ENCODE assay signal across 17 cellular contexts in genomic region chr12:51848843-51849735, GRCh38. TPM values are rescaled to one million over a fixed set of nuclear protein-coding genes. Genes with fewer than 3 reads are reported as not detected.
A peak's percentile ranks its signal among the peaks of the same experiment; 100 is the strongest.
DNase-seq lines count a peak whose midpoint lies in the region; ATAC-seq, FAIRE-seq and TF ChIP-seq lines count a peak whose summit lies in the region.
"Had no signal": no experiment of that assay in that cellular context is flagged by ENCODE, and none has a peak within 500 bp of the region (broad histone marks: within the 10 kb centered on the region; RNA-seq: fewer than 3 reads in every experiment).

No MANE protein-coding gene starts in this region.

- no peaks in the 10 kb centered on the region for H3K9me1 ChIP-seq in endothelial cell of umbilical vein (replicated peaks; ENCODE audit: control insufficient read depth, extremely low read depth, insufficient read depth, low read length)

- H3K4me1 ChIP-seq in endothelial cell of umbilical vein (ENCODE audit: control insufficient read depth, extremely low read depth, insufficient read depth, low read length) (peaks cover 9% of the 10 kb centered on the region), mesodermal cell (ENCODE audit: control insufficient read depth, insufficient read depth, low read length, poor library complexity, severe bottlenecking) (peaks cover 11% of the 10 kb centered on the region), upper lobe of left lung (peaks cover 33 to 56% (median 39%) of the 10 kb centered on the region in 4 donors)

- H4K20me1 ChIP-seq in endothelial cell of umbilical vein (replicated peaks; ENCODE audit: control insufficient read depth, extremely low read depth, insufficient read depth, low read length), result no peaks in the 10 kb centered on the region

- no TSS peak for BruUV-seq in endothelial cell of umbilical vein (replicated peaks; lab: Mats Ljungman, UMichigan)

- POLR2A ChIA-PET in endothelial cell of umbilical vein (lab: Charles Lee), result no interaction called here

- TF ChIP-seq CTCF in endothelial cell of umbilical vein (IDR thresholded peaks at IDR 0.05; ENCODE audit: extremely low read depth in 1 of 2, insufficient read depth in 1 of 2, low read depth in 1 of 2, low read length in 2 of 2), result no peak
- TF ChIP-seq CTCF in upper lobe of left lung (IDR thresholded peaks at IDR 0.05), result peak in 4 of 6 experiments; percentile 10 to 20 (median 18)
- TF ChIP-seq CTCF in dorsolateral prefrontal cortex (IDR thresholded peaks at IDR 0.05 in 54 of 56, conservative IDR thresholded peaks at IDR 0.05 in 2 of 56; ENCODE audit: low read depth in 1 of 56, partially characterized antibody in 56 of 56), result no peak

- TF ChIP-seq POLR2A in endothelial cell of umbilical vein (IDR thresholded peaks at IDR 0.05; ENCODE audit: low read depth, low read length), result no peak
- no peak for TF ChIP-seq POLR2A in upper lobe of left lung (IDR thresholded peaks at IDR 0.05)

- no peak overlapping the region for H2AFZ ChIP-seq in endothelial cell of umbilical vein (ENCODE audit: low read depth, low read length)
- H2AFZ ChIP-seq: PC-9 had no signal

- H3K4me3 ChIP-seq in endothelial cell of umbilical vein (replicated peaks in 1 of 3; ENCODE audit: insufficient read depth in 1 of 3, low read depth in 1 of 3, low read length in 3 of 3) (peak overlapping the region in 1 of 3 experiments; percentile 84), mesodermal cell (ENCODE audit: extremely low read depth, insufficient read depth, low read length, poor library complexity, severe bottlenecking) (peak overlapping the region; percentile 38), upper lobe of left lung (peak overlapping the region in 3 of 4 donors; percentile 41 to 63 (median 57)), dorsolateral prefrontal cortex (peak overlapping the region in 25 of 59 donors; percentile 41 to 79 (median 68))
- H3K4me3 ChIP-seq: PC-9 had no signal

- FAIRE-seq in endothelial cell of umbilical vein (lab: Jason Lieb, UNC), result no peak
- FAIRE-seq: A204.1, G401.6 had no signal

- H3K27ac ChIP-seq in endothelial cell of umbilical vein (ENCODE audit: insufficient read depth, low read depth, low read length), result no peak overlapping the region
- peak overlapping the region; percentile 45 for H3K27ac ChIP-seq in mesodermal cell (ENCODE audit: low read depth, low read length, severe bottlenecking)
- peak overlapping the region; percentile 66 to 85 (median 75) for H3K27ac ChIP-seq in upper lobe of left lung
- H3K27ac ChIP-seq in dorsolateral prefrontal cortex, result peak overlapping the region in 7 of 59 donors; percentile 3 to 76 (median 35)
- H3K27ac ChIP-seq: PC-9 had no signal

- H3K9ac ChIP-seq in endothelial cell of umbilical vein (replicated peaks; ENCODE audit: extremely low read depth, insufficient read depth, low read length), result no peak overlapping the region

- TF ChIP-seq EP300 in upper lobe of left lung (IDR thresholded peaks at IDR 0.05), result no peak

- DNase-seq in NCI-H748 (lab: John Stamatoyannopoulos, UW; ENCODE audit: unreplicated experiment) (peak; percentile 33), NCI-H748 treated with DMSO at 0.1 percent for 48 hours (lab: John Stamatoyannopoulos, UW) (no peak), endothelial cell of umbilical vein (ENCODE audit: low read depth, low spot score) (peak; percentile 20), upper lobe of left lung (peak in 1 of 2 donors; percentile 78), dorsolateral prefrontal cortex (no peak), NCI-H526 treated with DMSO at 0.1 percent for 48 hours (lab: John Stamatoyannopoulos, UW) (no peak)
- DNase-seq: activated T-cell treated with anti-CD3 and anti-CD28 coated beads, Interleukin-2, amount 50 U/mL, for 1 hour; HCEC 1CT; head of caudate nucleus; NCI-H1105; occipital lobe; PC-9 had no signal

- WGBS in mesodermal cell (ENCODE audit: insufficient coverage in 2 of 2), 2 experiments, result 10 to 13% methylated on average over 22 to 23 of the region's 57 CpGs
- 37 to 63% methylated on average over 11 to 35 of the region's 57 CpGs for WGBS in upper lobe of left lung, 2 donors

- intact Hi-C loops in endothelial cell of umbilical vein (cut with micrococcal nuclease), result no loop called here
- intact Hi-C loops in dorsolateral prefrontal cortex (cut with DNase I), result no loop called here

- CTCF ChIA-PET in endothelial cell of umbilical vein (lab: Charles Lee), result interaction anchor here (1.1 to 4.7 kb wide), 3 partner anchors 17 to 132 kb away, joined by 3 to 34 read pairs (median 4); no protein-coding TSS in a partner anchor

- peaks cover 0 to 4% of the 10 kb centered on the region in 2 experiments for H3K27me3 ChIP-seq in endothelial cell of umbilical vein (ENCODE audit: control insufficient read depth in 2 of 2, insufficient read depth in 2 of 2, low read length in 2 of 2)
- H3K27me3 ChIP-seq in upper lobe of left lung, result peaks cover 0 to 36% (median 24%) of the 10 kb centered on the region in 4 donors
- H3K27me3 ChIP-seq in dorsolateral prefrontal cortex, result peaks cover 0 to 44% (median 24%) of the 10 kb centered on the region in 45 donors

- H3K9me3 ChIP-seq in endothelial cell of umbilical vein (replicated peaks; ENCODE audit: control insufficient read depth, insufficient read depth, low read length) (no peaks in the 10 kb centered on the region), mesodermal cell (ENCODE audit: control insufficient read depth, low read length) (no peaks in the 10 kb centered on the region), upper lobe of left lung (no peaks in the 10 kb centered on the region)

- dilution Hi-C loops in endothelial cell of umbilical vein (cut with MboI; ENCODE audit: extremely low pct_ligation_motif_present, low sequenced_read_pairs), result no loop called here

- no peak overlapping the region for H3K4me2 ChIP-seq in endothelial cell of umbilical vein (ENCODE audit: insufficient read depth, low read length)
- H3K4me2 ChIP-seq: PC-9 had no signal

- no peaks in the 10 kb centered on the region for H3K79me2 ChIP-seq in endothelial cell of umbilical vein (ENCODE audit: control insufficient read depth, insufficient read depth, low read length)

- H3K36me3 ChIP-seq in endothelial cell of umbilical vein (ENCODE audit: control insufficient read depth in 2 of 2, extremely low read depth in 1 of 2, insufficient read depth in 2 of 2, low read length in 2 of 2) (no peaks in the 10 kb centered on the region), mesodermal cell (ENCODE audit: control insufficient read depth, insufficient read depth, low read length) (peaks cover 21% of the 10 kb centered on the region), upper lobe of left lung (no peaks in the 10 kb centered on the region)

- no peak for ATAC-seq in upper lobe of left lung (ENCODE audit: low FRiP score in 2 of 2)
- ATAC-seq in GM18517 (IDR thresholded peaks at IDR 0.05; ENCODE audit: unreplicated experiment), result no peak

TF ChIP-seq in endothelial cell of umbilical vein, 7 proteins besides CTCF, POLR2A, EP300 and RAD21 (continues in another document):
- no peak for TF ChIP-seq MAX (IDR thresholded peaks at IDR 0.05; ENCODE audit: insufficient read depth, insufficient read length)
- no peak for TF ChIP-seq MYC (IDR thresholded peaks at IDR 0.05; ENCODE audit: low read depth, low read length)
- TF ChIP-seq FOS (IDR thresholded peaks at IDR 0.05; ENCODE audit: borderline replicate concordance, insufficient read depth, low read length), result no peak

RNA-seq across cellular contexts. Expression of gene FIGNL2, which starts 0.6 kb away (rescaled TPM):
- 2.4 and 2.5 TPM in 2 replicates for total RNA-seq in endothelial cell of umbilical vein
- polyA plus RNA-seq in endothelial cell of umbilical vein, result 1.4 and 1.5 TPM in 2 replicates
- 0.50 and 0.54 TPM in 2 replicates for polyA plus RNA-seq in endothelial cell of umbilical vein (2011; cell fraction: cytosol; rRNA removed)
- polyA plus RNA-seq in endothelial cell of umbilical vein (2011; cell fraction: nucleus; rRNA removed), result 3.3 TPM in 2 replicates
- 0.48 and 0.49 TPM in 2 replicates for polyA plus RNA-seq in endothelial cell of umbilical vein (2012)
- 4.6 and 5.1 TPM in 2 replicates for polyA minus RNA-seq in endothelial cell of umbilical vein
- polyA minus RNA-seq in endothelial cell of umbilical vein (2011; cell fraction: cytosol; rRNA and poly(A)+ RNA removed), result not detected
- polyA minus RNA-seq in endothelial cell of umbilical vein (2011; cell fraction: nucleus; rRNA and poly(A)+ RNA removed), result 2.5 and 3.5 TPM in 2 replicates
- 25.1 TPM for polyA plus RNA-seq in mesodermal cell (2013, experiment 1 of 2)
- polyA plus RNA-seq in mesodermal cell (2013, experiment 2 of 2), result 23.3 TPM
- total RNA-seq in upper lobe of left lung, result 1 to 10 TPM in 2 of 6 donors, under 1 TPM in 3, not detected in 1; 0.22 to 1.5 (median 0.39) TPM
- total RNA-seq in dorsolateral prefrontal cortex, result 1 to 10 TPM in 119 of 120 experiments, under 1 TPM in 1; 0.93 to 4.3 (median 2.1) TPM
- total RNA-seq: PC-9 had no signal

RNA-seq across cellular contexts. Expression of gene ANKRD33, which starts 38.8 kb away (rescaled TPM):
- 0.95 and 1.2 TPM in 2 replicates for total RNA-seq in endothelial cell of umbilical vein
- polyA plus RNA-seq in endothelial cell of umbilical vein, result 0.80 and 0.92 TPM in 2 replicates
- 0.25 and 0.34 TPM in 2 replicates for polyA plus RNA-seq in endothelial cell of umbilical vein (2011; cell fraction: cytosol; rRNA removed)
- 2.9 and 3.2 TPM in 2 replicates for polyA plus RNA-seq in endothelial cell of umbilical vein (2011; cell fraction: nucleus; rRNA removed)
- 0.60 and 0.86 TPM in 2 replicates for polyA plus RNA-seq in endothelial cell of umbilical vein (2012)
- 0.36 and 0.61 TPM in 2 replicates for polyA minus RNA-seq in endothelial cell of umbilical vein
- polyA minus RNA-seq in endothelial cell of umbilical vein (2011; cell fraction: cytosol; rRNA and poly(A)+ RNA removed), result not detected
- 0.58 and 0.87 TPM in 2 replicates for polyA minus RNA-seq in endothelial cell of umbilical vein (2011; cell fraction: nucleus; rRNA and poly(A)+ RNA removed)
- 0.33 TPM for polyA plus RNA-seq in mesodermal cell (2013, experiment 1 of 2)
- polyA plus RNA-seq in mesodermal cell (2013, experiment 2 of 2), result 0.86 TPM
- total RNA-seq in upper lobe of left lung, result not detected
- total RNA-seq in dorsolateral prefrontal cortex, result 1 to 10 TPM in 2 of 120 experiments, under 1 TPM in 30, not detected in 88; 0.17 to 1.7 (median 0.37) TPM
- total RNA-seq: chondrocyte, occipital lobe, PC-9 had no signal

RNA-seq across cellular contexts. Expression of gene ACVRL1, which starts 58.2 kb away (rescaled TPM):
- total RNA-seq in endothelial cell of umbilical vein (404 and 427 TPM in 2 replicates), upper lobe of left lung (100 to 1,000 TPM in 4 of 6 donors, 10 to 100 TPM in 2; 62.9 to 265 (median 180) TPM), dorsolateral prefrontal cortex (10 to 100 TPM in 111 of 120 experiments, 1 to 10 TPM in 9; 5.8 to 41.3 (median 17.1) TPM)
- 355 and 403 TPM in 2 replicates for polyA plus RNA-seq in endothelial cell of umbilical vein
- 270 and 301 TPM in 2 replicates for polyA plus RNA-seq in endothelial cell of umbilical vein (2011; cell fraction: cytosol; rRNA removed)
- polyA plus RNA-seq in endothelial cell of umbilical vein (2011; cell fraction: nucleus; rRNA removed), result 559 and 644 TPM in 2 replicates
- polyA plus RNA-seq in endothelial cell of umbilical vein (2012), result 203 and 337 TPM in 2 replicates
- 398 and 445 TPM in 2 replicates for polyA minus RNA-seq in endothelial cell of umbilical vein
- not detected for polyA minus RNA-seq in endothelial cell of umbilical vein (2011; cell fraction: cytosol; rRNA and poly(A)+ RNA removed)
- polyA minus RNA-seq in endothelial cell of umbilical vein (2011; cell fraction: nucleus; rRNA and poly(A)+ RNA removed), result 169 and 190 TPM in 2 replicates
- polyA plus RNA-seq in mesodermal cell (2013, experiment 1 of 2), result 40.5 TPM
- polyA plus RNA-seq in mesodermal cell (2013, experiment 2 of 2), result 31.3 TPM
- total RNA-seq: PC-9 had no signal

Comparison
In these comparisons a context has a peak if more than half of its experiments do, and no peak if none do; other contexts are left out.
1. DNase-seq: peak in NCI-H748 (single experiment) and endothelial cell of umbilical vein (single experiment); none in NCI-H748 treated with DMSO at 0.1 percent for 48 hours (single experiment), dorsolateral prefrontal cortex (0 of 10) and NCI-H526 treated with DMSO at 0.1 percent for 48 hours (single experiment).
2. CTCF ChIP-seq: peak in upper lobe of left lung (4 of 6); none in endothelial cell of umbilical vein (0 of 2) and dorsolateral prefrontal cortex (0 of 56).